Comparison of ENCODE assay signal across 8 cellular contexts in genomic region chr1:180533571-180533987, GRCh38. TPM values are rescaled to one million over a fixed set of nuclear protein-coding genes. Genes with fewer than 3 reads are reported as not detected.
DNase-seq lines count a peak whose midpoint lies in the region; ATAC-seq and TF ChIP-seq lines count a peak whose summit lies in the region.

No MANE protein-coding gene starts in this region.

- H3K9ac ChIP-seq in adipocyte (ENCODE audit: low read length), result no peak overlapping the region

- no peak for TF ChIP-seq POLR2A in sigmoid colon (IDR thresholded peaks at IDR 0.05)

- 10 to 27% methylated on average over 6 of the region's 6 CpGs for WGBS in sigmoid colon, 2 donors

- H3K36me3 Mint-ChIP-seq in CD4-positive, alpha-beta memory T cell, result no peaks in the 10 kb centered on the region

- peak overlapping the region in 1 of 8 donors; percentile 24 for H3K4me3 Mint-ChIP-seq in CD4-positive, alpha-beta memory T cell

- H3K27me3 Mint-ChIP-seq in CD4-positive, alpha-beta memory T cell, result peaks cover 0 to 3% of the 10 kb centered on the region in 2 donors

- H3K27ac Mint-ChIP-seq in CD4-positive, alpha-beta memory T cell, result peak overlapping the region in 1 of 7 donors; percentile 20

- TF ChIP-seq CTCF in sigmoid colon (IDR thresholded peaks at IDR 0.05), result peak; percentile 55 to 81 (median 68)

- no peak for TF ChIP-seq EP300 in sigmoid colon (IDR thresholded peaks at IDR 0.05)

- H3K27me3 ChIP-seq in CD4-positive, alpha-beta memory T cell (ENCODE audit: insufficient read depth, low read length), result no peaks in the 10 kb centered on the region
- H3K27me3 ChIP-seq in adipocyte (replicated peaks; ENCODE audit: control insufficient read depth, insufficient read depth, low read length) (peaks cover 4% of the 10 kb centered on the region), sigmoid colon (no peaks in the 10 kb centered on the region)

- no peaks in the 10 kb centered on the region for H3K9me3 Mint-ChIP-seq in CD4-positive, alpha-beta memory T cell

- intact Hi-C loops in CD4-positive, alpha-beta memory T cell (cut with micrococcal nuclease), result loop anchor here (1.0 kb wide), 2 partner anchors 328 to 633 kb away; no protein-coding TSS in a partner anchor
- intact Hi-C loops in left ventricle myocardium superior (cut with micrococcal nuclease) (loop anchor here (5.0 to 10.0 kb wide), 2 partner anchors 101 to 329 kb away; partner anchors contain the start of gene XPR1), sigmoid colon (cut with DNase I) (loop anchor here (5.0 kb wide), 1 partner anchor 329 kb away; no protein-coding TSS in a partner anchor)

- no peaks in the 10 kb centered on the region for H3K36me3 ChIP-seq in CD4-positive, alpha-beta memory T cell (ENCODE audit: insufficient read depth, low read length)
- H3K36me3 ChIP-seq in adipocyte (ENCODE audit: control insufficient read depth, insufficient read depth, low read length, severe bottlenecking) (no peaks in the 10 kb centered on the region), sigmoid colon (no peaks in the 10 kb centered on the region)

- H3K9me3 ChIP-seq in CD4-positive, alpha-beta memory T cell (ENCODE audit: control insufficient read depth in 1 of 2, low read length in 2 of 2), result no peaks in the 10 kb centered on the region
- H3K9me3 ChIP-seq in adipocyte (ENCODE audit: control insufficient read depth, low read length) (no peaks in the 10 kb centered on the region), sigmoid colon (no peaks in the 10 kb centered on the region)

- ATAC-seq in GM21717 (IDR thresholded peaks at IDR 0.05; ENCODE audit: unreplicated experiment), result peak; percentile 61
- peak; percentile 86 for ATAC-seq in left ventricle myocardium superior
- ATAC-seq in HG03439 (IDR thresholded peaks at IDR 0.05; ENCODE audit: unreplicated experiment), result no peak

- H3K27ac ChIP-seq in CD4-positive, alpha-beta memory T cell (ENCODE audit: low read depth, low read length), result no peak overlapping the region
- no peak overlapping the region for H3K27ac ChIP-seq in sigmoid colon

- no peaks in the 10 kb centered on the region for H3K4me1 ChIP-seq in CD4-positive, alpha-beta memory T cell (ENCODE audit: insufficient read depth, low read length)
- H3K4me1 ChIP-seq in adipocyte (ENCODE audit: control insufficient read depth, insufficient read depth, low read length) (peaks cover 15% of the 10 kb centered on the region), sigmoid colon (no peaks in the 10 kb centered on the region)

- H3K4me3 ChIP-seq in CD4-positive, alpha-beta memory T cell (ENCODE audit: low read length in 2 of 2), result no peak overlapping the region
- H3K4me3 ChIP-seq in adipocyte (ENCODE audit: low read length) (no peak overlapping the region), sigmoid colon (no peak overlapping the region)

- H3K4me1 Mint-ChIP-seq in CD4-positive, alpha-beta memory T cell, result no peaks in the 10 kb centered on the region

- CTCF ChIA-PET in CD4-positive, alpha-beta memory T cell (lab: Charles Lee; ENCODE audit: partially characterized antibody), result interaction anchor here (0.8 to 11.1 kb wide), 7 partner anchors 33 to 632 kb away, joined by 3 to 146 read pairs (median 3); no protein-coding TSS in a partner anchor

- POLR2A ChIA-PET in CD4-positive, alpha-beta memory T cell (lab: Charles Lee; ENCODE audit: partially characterized antibody), result no interaction called here

- peak; percentile 40 to 58 (median 45) for DNase-seq in CD4-positive, alpha-beta memory T cell
- peak; percentile 10 for DNase-seq in NCI-H1417 treated with DMSO at 0.1 percent for 48 hours (lab: John Stamatoyannopoulos, UW)
- DNase-seq in T follicular helper cell (ENCODE audit: low read depth), result peak; percentile 30
- peak; percentile 75 for DNase-seq in adipocyte (ENCODE audit: low read depth)
- peak; percentile 75 for DNase-seq in left ventricle myocardium superior
- peak; percentile 78 for DNase-seq in sigmoid colon

RNA-seq across cellular contexts. Expression of gene OVAAL, which starts 25.2 kb away (rescaled TPM):
- total RNA-seq in CD4-positive, alpha-beta memory T cell, result not detected
- polyA plus RNA-seq in CD4-positive, alpha-beta memory T cell, result not detected
- total RNA-seq in left ventricle myocardium superior, result 1.5 TPM
- total RNA-seq in sigmoid colon, result not detected
- not detected for polyA plus RNA-seq in sigmoid colon

RNA-seq across cellular contexts. Expression of gene ACBD6, which starts 31.2 kb away (rescaled TPM):
- 10 to 100 TPM; 55.1 to 64.2 TPM for total RNA-seq in CD4-positive, alpha-beta memory T cell
- polyA plus RNA-seq in CD4-positive, alpha-beta memory T cell, result 10 to 100 TPM; 31.7 to 34.8 TPM
- 20.5 TPM for total RNA-seq in left ventricle myocardium superior
- 10 to 100 TPM; 35.5 to 40.8 (median 40.1) TPM for total RNA-seq in sigmoid colon
- polyA plus RNA-seq in sigmoid colon, result 10 to 100 TPM; 11.4 to 21.8 (median 14.3) TPM

Comparison
In these comparisons a context has a peak if more than half of its experiments do, and no peak if none do; other contexts are left out.
1. DNase-seq: peak in every context shown above with its lines; median percentile 78 in sigmoid colon; 75 in adipocyte; 75 in left ventricle myocardium superior; 45 in CD4-positive, alpha-beta memory T cell; 30 in T follicular helper cell; 10 in NCI-H1417 treated with DMSO at 0.1 percent for 48 hours.